Comparison of ENCODE assay signal across 1 cellular context in the genomic region with DNA sequence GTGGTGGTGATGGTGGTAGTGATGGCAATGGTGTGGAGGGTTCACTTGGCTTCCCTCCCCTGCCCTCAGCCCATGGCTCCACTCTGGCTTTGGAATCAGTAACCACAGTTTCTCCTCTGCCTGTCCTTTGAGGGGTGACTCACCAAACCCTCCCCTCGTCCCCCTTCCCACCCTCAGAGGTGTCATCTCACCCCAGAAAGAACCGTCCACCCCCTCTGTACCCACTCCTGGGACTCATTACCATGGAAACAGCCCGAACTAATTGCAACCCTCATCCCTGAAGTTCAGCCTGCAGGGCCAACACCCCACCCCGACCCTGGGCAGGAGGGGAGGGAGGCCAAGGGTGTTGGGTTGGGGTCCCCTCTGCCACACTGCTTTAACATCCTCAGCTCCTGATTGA.
TF ChIP-seq lines count a peak whose summit lies in the region.

No MANE protein-coding gene starts in this region.

TF ChIP-seq in H1, 55 proteins besides CTCF, POLR2A, EP300 and RAD21 (continued from another document):
- TF ChIP-seq BRCA1 (IDR thresholded peaks at IDR 0.05; ENCODE audit: low read depth, low read length) (no peak), SP1 (IDR thresholded peaks at IDR 0.05; ENCODE audit: low read depth, low read length) (no peak)
